1 cellular context compared by ENCODE assay signal in genomic region chr10:77168861-77169260, GRCh38.
TF ChIP-seq lines count a peak whose summit lies in the region.

No MANE protein-coding gene starts in this region.

TF ChIP-seq in K562, 482 proteins besides CTCF, POLR2A, EP300 and RAD21:
- peak; percentile 49; the same call in 1 of the 2 replicates for TF ChIP-seq ZBTB40 (IDR thresholded peaks at IDR 0.05)
- no peak for TF ChIP-seq ZBTB40 (CRISPR knock-in tag; IDR thresholded peaks at IDR 0.05)
- TF ChIP-seq SFPQ (IDR thresholded peaks at IDR 0.05; ENCODE audit: low read depth, low read length) = no peak
